17 cellular contexts compared by ENCODE assay signal in genomic region chr1:111669268-111669667, GRCh38. TPM values are rescaled to one million over a fixed set of nuclear protein-coding genes. Genes with fewer than 3 reads are reported as not detected.
DNase-seq lines count a peak whose midpoint lies in the region; ATAC-seq and TF ChIP-seq lines count a peak whose summit lies in the region.
"Had no signal": no experiment of that assay in that cellular context is flagged by ENCODE, and none has a peak within 500 bp of the region (broad histone marks: within the 10 kb centered on the region; RNA-seq: fewer than 3 reads in every experiment).

No MANE protein-coding gene starts in this region.

- no peaks in the 10 kb centered on the region for H3K9me3 ChIP-seq in neural progenitor cell (ENCODE audit: low read depth)
- H3K9me3 ChIP-seq: ascending aorta had no signal

- H3F3A ChIP-seq in neural progenitor cell (ENCODE audit: low read depth) = no peaks in the 10 kb centered on the region

- DNase-seq in AG08396 (ENCODE audit: low spot score) (peak; percentile 28), EH (ENCODE audit: low read depth) (peak; percentile 25), memory B cell (ENCODE audit: low spot score in 2 of 2) (no peak), neural progenitor cell (ENCODE audit: low spot score) (no peak)
- DNase-seq in activated T-helper 2 cell treated with anti-CD3 and anti-CD28 coated beads, Interferon-gamma antibody, Interleukin-2, Interleukin-4, amounts not matched to agents 10 μg/mL and 5 μg/mL and 100 μg/mL, durations not matched to agents 14 hours and 24 hours and 36 hours (ENCODE audit: low spot score) = no peak
- no peak for DNase-seq in activated CD4-positive, CD25-positive, alpha-beta regulatory T cell (lab: John Stamatoyannopoulos, UW)
- DNase-seq: effector CD8-positive, alpha-beta T cell; head of caudate nucleus; NCI-H1048; NCI-H2227 treated with DMSO at 0.1 percent for 48 hours; stimulated activated CD4-positive, alpha-beta T cell treated with anti-CD3 and anti-CD28 coated beads, Interleukin-2, amount 100 ng/mL, for 24 hours; SW 1271 had no signal

- no peaks in the 10 kb centered on the region for H3K27me3 Mint-ChIP-seq in activated T-helper 2 cell treated with anti-CD3 and anti-CD28 coated beads, Interferon-gamma antibody, Interleukin-2, Interleukin-4, amounts not matched to agents 10 μg/mL and 5 μg/mL and 100 μg/mL, durations not matched to agents 14 hours and 24 hours and 36 hours (ENCODE audit: low read depth)
- H3K27me3 Mint-ChIP-seq in memory B cell = no peaks in the 10 kb centered on the region
- no peaks in the 10 kb centered on the region for H3K27me3 Mint-ChIP-seq in neural progenitor cell (ENCODE audit: insufficient read depth, low read depth)

- peak overlapping the region; percentile 17 for H3K27ac Mint-ChIP-seq in activated T-helper 2 cell treated with anti-CD3 and anti-CD28 coated beads, Interferon-gamma antibody, Interleukin-2, Interleukin-4, amounts not matched to agents 10 μg/mL and 5 μg/mL and 100 μg/mL, durations not matched to agents 14 hours and 24 hours and 36 hours
- H3K27ac Mint-ChIP-seq in memory B cell (peak overlapping the region; percentile 52), neural progenitor cell (no peak overlapping the region)

- peaks cover 12% of the 10 kb centered on the region for H4K20me1 ChIP-seq in neural progenitor cell (ENCODE audit: low read depth)

- intact Hi-C loops in activated T-helper 2 cell treated with anti-CD3 and anti-CD28 coated beads, Interferon-gamma antibody, Interleukin-2, Interleukin-4, amounts not matched to agents 10 μg/mL and 5 μg/mL and 100 μg/mL, durations not matched to agents 14 hours and 24 hours and 36 hours (cut with micrococcal nuclease) = no loop called here

- peaks cover 65% of the 10 kb centered on the region for H3K36me3 Mint-ChIP-seq in activated T-helper 2 cell treated with anti-CD3 and anti-CD28 coated beads, Interferon-gamma antibody, Interleukin-2, Interleukin-4, amounts not matched to agents 10 μg/mL and 5 μg/mL and 100 μg/mL, durations not matched to agents 14 hours and 24 hours and 36 hours (ENCODE audit: low read depth)
- H3K36me3 Mint-ChIP-seq in memory B cell (peaks cover 7% of the 10 kb centered on the region), neural progenitor cell (peaks cover 4% of the 10 kb centered on the region)

- peaks cover 8% of the 10 kb centered on the region for H3K9me3 Mint-ChIP-seq in activated T-helper 2 cell treated with anti-CD3 and anti-CD28 coated beads, Interferon-gamma antibody, Interleukin-2, Interleukin-4, amounts not matched to agents 10 μg/mL and 5 μg/mL and 100 μg/mL, durations not matched to agents 14 hours and 24 hours and 36 hours
- H3K9me3 Mint-ChIP-seq in memory B cell = no peaks in the 10 kb centered on the region
- peaks cover 3% of the 10 kb centered on the region for H3K9me3 Mint-ChIP-seq in neural progenitor cell

- no peak overlapping the region for H2AFZ ChIP-seq in neural progenitor cell (replicated peaks)

- H3K4me3 Mint-ChIP-seq in activated T-helper 2 cell treated with anti-CD3 and anti-CD28 coated beads, Interferon-gamma antibody, Interleukin-2, Interleukin-4, amounts not matched to agents 10 μg/mL and 5 μg/mL and 100 μg/mL, durations not matched to agents 14 hours and 24 hours and 36 hours (ENCODE audit: low read depth) = no peak overlapping the region
- H3K4me3 Mint-ChIP-seq in memory B cell = no peak overlapping the region
- H3K4me3 Mint-ChIP-seq in neural progenitor cell = no peak overlapping the region

- no peak overlapping the region for H3K27ac ChIP-seq in neural progenitor cell
- H3K27ac ChIP-seq: ascending aorta; BLaER1 treated with 17β-estradiol and CSF1 and Interleukin-3, amounts not matched to agents 10 nM and 100 nM had no signal

- no peak overlapping the region for H3K4me3 ChIP-seq in neural progenitor cell
- H3K4me3 ChIP-seq: ascending aorta; BLaER1 treated with 17β-estradiol and CSF1 and Interleukin-3, amounts not matched to agents 10 nM and 100 nM had no signal

- H3K27me3 ChIP-seq in neural progenitor cell = no peaks in the 10 kb centered on the region
- H3K27me3 ChIP-seq: ascending aorta; BLaER1 treated with 17β-estradiol and CSF1 and Interleukin-3, amounts not matched to agents 10 nM and 100 nM had no signal

- peaks cover 59% of the 10 kb centered on the region for H3K4me1 Mint-ChIP-seq in activated T-helper 2 cell treated with anti-CD3 and anti-CD28 coated beads, Interferon-gamma antibody, Interleukin-2, Interleukin-4, amounts not matched to agents 10 μg/mL and 5 μg/mL and 100 μg/mL, durations not matched to agents 14 hours and 24 hours and 36 hours (ENCODE audit: low read depth)
- H3K4me1 Mint-ChIP-seq in memory B cell = peaks cover 42% of the 10 kb centered on the region
- no peaks in the 10 kb centered on the region for H3K4me1 Mint-ChIP-seq in neural progenitor cell

- H3K36me3 ChIP-seq in neural progenitor cell = no peaks in the 10 kb centered on the region

- H3K79me2 ChIP-seq in neural progenitor cell (ENCODE audit: low read depth) = peaks cover 26% of the 10 kb centered on the region

- no peaks in the 10 kb centered on the region for H3K4me1 ChIP-seq in neural progenitor cell

- no peak overlapping the region for H3K4me2 ChIP-seq in neural progenitor cell
- H3K4me2 ChIP-seq: BLaER1 treated with 17β-estradiol and CSF1 and Interleukin-3, amounts not matched to agents 10 nM and 100 nM had no signal

- no peak overlapping the region for H3K9ac ChIP-seq in neural progenitor cell

- ATAC-seq in memory B cell (ENCODE audit: low read depth) = no peak
- ATAC-seq in GM19452 (IDR thresholded peaks at IDR 0.05; ENCODE audit: unreplicated experiment) = no peak
- no peak for ATAC-seq in HG03342 (IDR thresholded peaks at IDR 0.05; ENCODE audit: unreplicated experiment)
- ATAC-seq: HCT116 had no signal

- TF ChIP-seq CTCF in neural progenitor cell (IDR thresholded peaks at IDR 0.05) = no peak

RNA-seq across cellular contexts. Expression of gene RAP1A, which starts 49.7 kb away (rescaled TPM):
- total RNA-seq in activated T-helper 2 cell treated with anti-CD3 and anti-CD28 coated beads, Interferon-gamma antibody, Interleukin-2, Interleukin-4, amounts not matched to agents 10 μg/mL and 5 μg/mL and 100 μg/mL, durations not matched to agents 14 hours and 24 hours and 36 hours = 219 TPM in 2 replicates
- 10.4 and 27.5 TPM in 2 replicates for total RNA-seq in neural progenitor cell (ENCODE audit: low replicate concordance)

Comparison
In these comparisons a context has a peak if more than half of its experiments do, and no peak if none do; other contexts are left out.
1. DNase-seq: peak in AG08396 (single experiment) and EH (single experiment); none in activated T-helper 2 cell treated with anti-CD3 and anti-CD28 coated beads, Interferon-gamma antibody, Interleukin-2, Interleukin-4, amounts not matched to agents 10 μg/mL and 5 μg/mL and 100 μg/mL, durations not matched to agents 14 hours and 24 hours and 36 hours (single experiment), memory B cell (0 of 2), neural progenitor cell (single experiment) and activated CD4-positive, CD25-positive, alpha-beta regulatory T cell (0 of 4).